Comparison of ENCODE assay signal across 8 cellular contexts in the genomic region with DNA sequence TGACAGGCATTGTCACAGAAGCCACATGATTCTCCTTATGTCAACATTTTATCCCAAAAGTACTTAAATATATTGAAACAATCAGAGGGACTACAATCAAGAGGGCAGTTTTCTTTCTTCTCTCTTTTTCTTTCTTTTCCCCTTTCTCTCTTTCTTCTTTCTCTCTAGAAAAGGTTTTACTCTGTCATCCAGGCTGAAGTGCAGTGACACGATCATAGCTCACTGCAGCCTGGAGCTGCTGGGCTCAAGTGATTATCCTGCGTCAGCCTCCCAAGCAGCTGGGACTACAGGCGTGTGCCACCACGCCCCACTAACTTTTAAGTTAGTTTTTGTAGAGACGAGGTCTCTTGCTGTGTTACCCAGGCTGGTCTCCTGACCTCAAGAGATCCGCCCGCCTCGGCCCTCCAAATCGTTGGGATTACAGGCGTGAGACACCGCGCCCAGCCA. TPM values are rescaled to one million over a fixed set of nuclear protein-coding genes. Genes with fewer than 3 reads are reported as not detected.
DNase-seq lines count a peak whose midpoint lies in the region; ATAC-seq, FAIRE-seq and TF ChIP-seq lines count a peak whose summit lies in the region.

No MANE protein-coding gene starts in this region.

- FAIRE-seq in keratinocyte (lab: Jason Lieb, UNC), result no peak

- peak overlapping the region in 2 of 3 experiments; percentile 76 to 79 for H3K4me3 ChIP-seq in keratinocyte (ENCODE audit: control insufficient read depth in 2 of 3, extremely low read depth in 1 of 3, insufficient read depth in 2 of 3, low read depth in 1 of 3, low read length in 3 of 3)

- H3K27ac ChIP-seq in keratinocyte (ENCODE audit: control insufficient read depth, insufficient read depth, low read length), result peak overlapping the region; percentile 50

- H3K27me3 Mint-ChIP-seq in activated T-helper 1 cell treated with anti-CD3 and anti-CD28 coated beads, Interleukin-12 subunit alpha, Interleukin-12 subunit beta, Interleukin-2, Interleukin-4 antibody, amounts not matched to agents 30 ng/mL and 10 ng/mL and 1 ng/mL, durations not matched to agents 14 hours and 24 hours and 36 hours (ENCODE audit: insufficient read depth), result peaks cover 42% of the 10 kb centered on the region
- no peaks in the 10 kb centered on the region for H3K27me3 Mint-ChIP-seq in stimulated activated memory B cell treated with anti-CD40 and anti-IgM and Interleukin-4, amounts not matched to agents 10 μg/mL and 1 μg/mL and 100 μg/mL, for 72 hours

- ATAC-seq in stimulated activated memory B cell treated with anti-CD40 and anti-IgM and Interleukin-4, amounts not matched to agents 10 μg/mL and 1 μg/mL and 100 μg/mL, for 72 hours, result no peak

- peak overlapping the region; percentile 100 for H2AFZ ChIP-seq in keratinocyte (ENCODE audit: control insufficient read depth, low read length)

- DNase-seq in DMS 273 (lab: John Stamatoyannopoulos, UW; ENCODE audit: unreplicated experiment), result peak; percentile 16
- DNase-seq in DMS 273 treated with DMSO at 0.1 percent for 48 hours (lab: John Stamatoyannopoulos, UW), result no peak
- DNase-seq in activated T-helper 1 cell treated with anti-CD3 and anti-CD28 coated beads, Interleukin-12 subunit alpha, Interleukin-12 subunit beta, Interleukin-2, Interleukin-4 antibody, amounts not matched to agents 30 ng/mL and 10 ng/mL and 1 ng/mL, durations not matched to agents 14 hours and 24 hours and 36 hours (ENCODE audit: low spot score), result no peak
- no peak for DNase-seq in keratinocyte (ENCODE audit: low read depth, low spot score)
- DNase-seq in NCI-H1417 treated with DMSO at 0.1 percent for 48 hours (lab: John Stamatoyannopoulos, UW), result no peak
- no peak for DNase-seq in stimulated activated CD4-positive, alpha-beta T cell treated with anti-CD3 and anti-CD28 coated beads, Interleukin-4, amount 100 ng/mL, for 24 hours
- DNase-seq in activated gamma-delta T cell (lab: John Stamatoyannopoulos, UW), result no peak

- no peaks in the 10 kb centered on the region for H3K9me3 Mint-ChIP-seq in activated T-helper 1 cell treated with anti-CD3 and anti-CD28 coated beads, Interleukin-12 subunit alpha, Interleukin-12 subunit beta, Interleukin-2, Interleukin-4 antibody, amounts not matched to agents 30 ng/mL and 10 ng/mL and 1 ng/mL, durations not matched to agents 14 hours and 24 hours and 36 hours
- H3K9me3 Mint-ChIP-seq in stimulated activated memory B cell treated with anti-CD40 and anti-IgM and Interleukin-4, amounts not matched to agents 10 μg/mL and 1 μg/mL and 100 μg/mL, for 72 hours, result no peaks in the 10 kb centered on the region

- peak overlapping the region; percentile 48 for H3K27ac Mint-ChIP-seq in activated T-helper 1 cell treated with anti-CD3 and anti-CD28 coated beads, Interleukin-12 subunit alpha, Interleukin-12 subunit beta, Interleukin-2, Interleukin-4 antibody, amounts not matched to agents 30 ng/mL and 10 ng/mL and 1 ng/mL, durations not matched to agents 14 hours and 24 hours and 36 hours
- peak overlapping the region; percentile 96 for H3K27ac Mint-ChIP-seq in stimulated activated memory B cell treated with anti-CD40 and anti-IgM and Interleukin-4, amounts not matched to agents 10 μg/mL and 1 μg/mL and 100 μg/mL, for 72 hours

- H3K36me3 Mint-ChIP-seq in activated T-helper 1 cell treated with anti-CD3 and anti-CD28 coated beads, Interleukin-12 subunit alpha, Interleukin-12 subunit beta, Interleukin-2, Interleukin-4 antibody, amounts not matched to agents 30 ng/mL and 10 ng/mL and 1 ng/mL, durations not matched to agents 14 hours and 24 hours and 36 hours (ENCODE audit: low read depth), result peaks cover 7% of the 10 kb centered on the region
- H3K36me3 Mint-ChIP-seq in stimulated activated memory B cell treated with anti-CD40 and anti-IgM and Interleukin-4, amounts not matched to agents 10 μg/mL and 1 μg/mL and 100 μg/mL, for 72 hours, result no peaks in the 10 kb centered on the region

- peak overlapping the region; percentile 89 for H3K4me2 ChIP-seq in keratinocyte (ENCODE audit: control insufficient read depth, extremely low read depth, insufficient read depth, low read depth, low read length)

- H3K27me3 ChIP-seq in keratinocyte (ENCODE audit: control insufficient read depth, extremely low read depth, insufficient read depth, low read length), result no peaks in the 10 kb centered on the region

- no peak for TF ChIP-seq CTCF in keratinocyte (optimal IDR thresholded peaks at IDR 0.05 in 1 of 3, IDR thresholded peaks at IDR 0.05 in 1 of 3, conservative IDR thresholded peaks at IDR 0.05 in 1 of 3; ENCODE audit: extremely low read depth in 1 of 3, insufficient read depth in 2 of 3, low read length in 3 of 3)

- no peaks in the 10 kb centered on the region for H4K20me1 ChIP-seq in keratinocyte (ENCODE audit: control insufficient read depth, extremely low read depth, insufficient read depth, low read length)

- intact Hi-C loops in activated T-helper 1 cell treated with anti-CD3 and anti-CD28 coated beads, Interleukin-12 subunit alpha, Interleukin-12 subunit beta, Interleukin-2, Interleukin-4 antibody, amounts not matched to agents 30 ng/mL and 10 ng/mL and 1 ng/mL, durations not matched to agents 14 hours and 24 hours and 36 hours (cut with micrococcal nuclease), result loop anchor here (1.0 to 10.0 kb wide), 5 partner anchors 8 to 547 kb away; partner anchors contain the start of genes QPCT and STRN

- peaks cover 37% of the 10 kb centered on the region for H3K4me1 Mint-ChIP-seq in activated T-helper 1 cell treated with anti-CD3 and anti-CD28 coated beads, Interleukin-12 subunit alpha, Interleukin-12 subunit beta, Interleukin-2, Interleukin-4 antibody, amounts not matched to agents 30 ng/mL and 10 ng/mL and 1 ng/mL, durations not matched to agents 14 hours and 24 hours and 36 hours (ENCODE audit: low read depth)
- H3K4me1 Mint-ChIP-seq in stimulated activated memory B cell treated with anti-CD40 and anti-IgM and Interleukin-4, amounts not matched to agents 10 μg/mL and 1 μg/mL and 100 μg/mL, for 72 hours, result peaks cover 29% of the 10 kb centered on the region

- dilution Hi-C loops in keratinocyte (cut with MboI; ENCODE audit: extremely low pct_ligation_motif_present, low sequenced_read_pairs), result no loop called here

- H3K4me3 Mint-ChIP-seq in activated T-helper 1 cell treated with anti-CD3 and anti-CD28 coated beads, Interleukin-12 subunit alpha, Interleukin-12 subunit beta, Interleukin-2, Interleukin-4 antibody, amounts not matched to agents 30 ng/mL and 10 ng/mL and 1 ng/mL, durations not matched to agents 14 hours and 24 hours and 36 hours, result peak overlapping the region; percentile 81
- H3K4me3 Mint-ChIP-seq in stimulated activated memory B cell treated with anti-CD40 and anti-IgM and Interleukin-4, amounts not matched to agents 10 μg/mL and 1 μg/mL and 100 μg/mL, for 72 hours, result peak overlapping the region; percentile 80

- peaks cover 35% of the 10 kb centered on the region for H3K79me2 ChIP-seq in keratinocyte (ENCODE audit: control insufficient read depth, insufficient read depth, low read length)

- no peaks in the 10 kb centered on the region for H3K9me3 ChIP-seq in keratinocyte (ENCODE audit: control insufficient read depth, low read depth, low read length)

- H3K36me3 ChIP-seq in keratinocyte (ENCODE audit: control insufficient read depth in 2 of 2, extremely low read depth in 1 of 2, insufficient read depth in 2 of 2, low read length in 2 of 2), result no peaks in the 10 kb centered on the region

- peaks cover 22% of the 10 kb centered on the region for H3K4me1 ChIP-seq in keratinocyte (ENCODE audit: control insufficient read depth, extremely low read depth, insufficient read depth, low read length)

- no peaks in the 10 kb centered on the region for H3K9me1 ChIP-seq in keratinocyte (ENCODE audit: control insufficient read depth, extremely low read depth, insufficient read depth, low read length)

- peak overlapping the region; percentile 76 for H3K9ac ChIP-seq in keratinocyte (ENCODE audit: control insufficient read depth, extremely low read depth, insufficient read depth, low read length)

RNA-seq across cellular contexts. Expression of gene PRKD3, which starts 1.0 kb away (rescaled TPM):
- 23.9 and 24.3 TPM in 2 replicates for total RNA-seq in activated T-helper 1 cell treated with anti-CD3 and anti-CD28 coated beads, Interleukin-12 subunit alpha, Interleukin-12 subunit beta, Interleukin-2, Interleukin-4 antibody, amounts not matched to agents 30 ng/mL and 10 ng/mL and 1 ng/mL, durations not matched to agents 14 hours and 24 hours and 36 hours
- polyA plus RNA-seq in keratinocyte, result 17.6 to 25.4 TPM (median 19.9 TPM) in 3 replicates
- 6.0 TPM for polyA plus RNA-seq in keratinocyte (2011; ENCODE audit: low read depth)
- polyA plus RNA-seq in keratinocyte (2011; cell fraction: cytosol; rRNA removed), result 12.5 and 21.0 TPM in 2 replicates
- 21.9 and 22.6 TPM in 2 replicates for polyA plus RNA-seq in keratinocyte (2011; cell fraction: nucleus; rRNA removed)
- polyA plus RNA-seq in keratinocyte (2012; ENCODE audit: low replicate concordance), result 8.5 and 15.4 TPM in 2 replicates
- polyA minus RNA-seq in keratinocyte, result 11.3 to 40.5 TPM (median 27.2 TPM) in 3 replicates
- polyA minus RNA-seq in keratinocyte (2011; cell fraction: cytosol; rRNA and poly(A)+ RNA removed), result 15.7 TPM
- 23.0 and 37.9 TPM in 2 replicates for polyA minus RNA-seq in keratinocyte (2011; cell fraction: nucleus; rRNA and poly(A)+ RNA removed)

RNA-seq across cellular contexts. Expression of gene QPCT, which starts 18.8 kb away (rescaled TPM):
- total RNA-seq in activated T-helper 1 cell treated with anti-CD3 and anti-CD28 coated beads, Interleukin-12 subunit alpha, Interleukin-12 subunit beta, Interleukin-2, Interleukin-4 antibody, amounts not matched to agents 30 ng/mL and 10 ng/mL and 1 ng/mL, durations not matched to agents 14 hours and 24 hours and 36 hours, result 1.6 and 3.8 TPM in 2 replicates
- 11.6 to 26.2 TPM (median 11.7 TPM) in 3 replicates for polyA plus RNA-seq in keratinocyte
- polyA plus RNA-seq in keratinocyte (2011; ENCODE audit: low read depth), result 25.3 TPM
- 13.9 and 25.5 TPM in 2 replicates for polyA plus RNA-seq in keratinocyte (2011; cell fraction: cytosol; rRNA removed)
- 32.5 and 33.5 TPM in 2 replicates for polyA plus RNA-seq in keratinocyte (2011; cell fraction: nucleus; rRNA removed)
- 8.1 and 35.4 TPM in 2 replicates for polyA plus RNA-seq in keratinocyte (2012; ENCODE audit: low replicate concordance)
- polyA minus RNA-seq in keratinocyte, result 14.4 to 23.7 TPM (median 18.5 TPM) in 3 replicates
- polyA minus RNA-seq in keratinocyte (2011; cell fraction: cytosol; rRNA and poly(A)+ RNA removed), result 25.1 TPM
- polyA minus RNA-seq in keratinocyte (2011; cell fraction: nucleus; rRNA and poly(A)+ RNA removed), result 12.8 and 16.4 TPM in 2 replicates
